Comparison of ENCODE assay signal across 19 cellular contexts in genomic region chr2:126799306-126799705, GRCh38.
"Had no signal": no experiment of that assay in that cellular context is flagged by ENCODE, and none has a peak within 500 bp of the region (broad histone marks: within the 10 kb centered on the region; RNA-seq: fewer than 3 reads in every experiment).

No MANE protein-coding gene starts in this region.

- DNase-seq: activated CD4-positive, alpha-beta T cell treated with anti-CD3 and anti-CD28 coated beads for 4 hours; activated CD4-positive, alpha-beta T cell treated with anti-CD3 and anti-CD28 coated beads, Interleukin-2, amount 50 U/mL, for 4 hours; activated effector memory CD4-positive, alpha-beta T cell treated with Interleukin-2 at 50 U/mL for 16 hours; activated naive CD4-positive, alpha-beta T cell treated with anti-CD3 and anti-CD28 coated beads for 36 hours; activated naive CD8-positive, alpha-beta T cell treated with anti-CD3 and anti-CD28 coated beads for 36 hours; caudate nucleus; left colon; naive B cell; ovary; right lobe of liver; stimulated activated CD4-positive, alpha-beta T cell treated with anti-CD3 and anti-CD28 coated beads, Interleukin-4, amount 100 ng/mL, for 24 hours had no signal

- H3K4me1 ChIP-seq: gastroesophageal sphincter, right lobe of liver, vagina had no signal

- ATAC-seq: gastroesophageal sphincter; left colon; right lobe of liver; stimulated activated effector memory CD8-positive, alpha-beta T cell treated with anti-CD3 and anti-CD28 coated beads, Interleukin-12 subunit alpha, Interleukin-12 subunit beta, amount 100 ng/mL, for 72 hours had no signal

- H3K4me3 ChIP-seq: gastroesophageal sphincter, hepatocyte, ovary, right lobe of liver, skin epidermis, vagina had no signal

- H3K36me3 ChIP-seq: gastroesophageal sphincter, ovary, right lobe of liver, vagina had no signal

- H3K27me3 ChIP-seq: ovary, right lobe of liver, vagina had no signal

- FAIRE-seq: astrocyte, endothelial cell of umbilical vein, keratinocyte had no signal

- H3K9me3 ChIP-seq: gastroesophageal sphincter, ovary, right lobe of liver, vagina had no signal

- H3K27ac ChIP-seq: gastroesophageal sphincter, hepatocyte, ovary, right lobe of liver, skin epidermis, vagina had no signal
